In genomic region chr16:58116046-58116445, GRCh38 we compare ENCODE assay signal across 22 cellular contexts. TPM values are rescaled to one million over a fixed set of nuclear protein-coding genes. Genes with fewer than 3 reads are reported as not detected.
DNase-seq lines count a peak whose midpoint lies in the region; ATAC-seq and TF ChIP-seq lines count a peak whose summit lies in the region.
"Had no signal": no experiment of that assay in that cellular context is flagged by ENCODE, and none has a peak within 500 bp of the region (broad histone marks: within the 10 kb centered on the region; RNA-seq: fewer than 3 reads in every experiment).

No MANE protein-coding gene starts in this region.

- H3K36me3 ChIP-seq in heart right ventricle: peaks cover 0 to 48% (median 40%) of the 10 kb centered on the region in 9 donors
- H3K36me3 ChIP-seq in right atrium auricular region: peaks cover 36% of the 10 kb centered on the region
- peaks cover 52% of the 10 kb centered on the region for H3K36me3 ChIP-seq in lower lobe of right lung
- peaks cover 0 to 27% (median 7%) of the 10 kb centered on the region in 4 donors for H3K36me3 ChIP-seq in transverse colon

- H3K9me3 Mint-ChIP-seq in endothelial cell (ENCODE audit: unreplicated experiment): no peaks in the 10 kb centered on the region
- H3K9me3 Mint-ChIP-seq: CD4-positive, alpha-beta T cell had no signal

- TF ChIP-seq POLR2A in transverse colon (IDR thresholded peaks at IDR 0.05): no peak

- no peaks in the 10 kb centered on the region for H3K27me3 ChIP-seq in heart right ventricle
- no peaks in the 10 kb centered on the region for H3K27me3 ChIP-seq in right atrium auricular region
- no peaks in the 10 kb centered on the region for H3K27me3 ChIP-seq in lower lobe of right lung (ENCODE audit: low read depth)
- H3K27me3 ChIP-seq in transverse colon: no peaks in the 10 kb centered on the region
- H3K27me3 ChIP-seq: BE2C had no signal

- 46 to 49% methylated on average over 6 of the region's 6 CpGs for WGBS in heart right ventricle, 2 donors
- WGBS in transverse colon (ENCODE audit: low coverage in 1 of 2), 2 donors: 60 to 63% methylated on average over 2 to 6 of the region's 6 CpGs

- H3K27me3 Mint-ChIP-seq in endothelial cell (ENCODE audit: unreplicated experiment): peaks cover 7% of the 10 kb centered on the region
- H3K27me3 Mint-ChIP-seq: CD4-positive, alpha-beta T cell had no signal

- peak overlapping the region in 8 of 10 donors; percentile 33 to 87 (median 68) for H3K27ac ChIP-seq in heart right ventricle
- no peak overlapping the region for H3K27ac ChIP-seq in right atrium auricular region
- peak overlapping the region; percentile 51 for H3K27ac ChIP-seq in lower lobe of right lung
- H3K27ac ChIP-seq in transverse colon: peak overlapping the region; percentile 11 to 42 (median 24)

- in situ Hi-C loops in transverse colon (cut with MboI; ENCODE audit: low pct_ligation_motif_present in 1 of 4, low pct_unique_long_range_greater_than_20kb in 1 of 4, low sequenced_read_pairs in 3 of 4): loop anchor here in 1 of 4 donors (25.0 kb wide), 1 partner anchor 204 kb away; no protein-coding TSS in a partner anchor

- peak overlapping the region; percentile 87 for H3K27ac Mint-ChIP-seq in endothelial cell (ENCODE audit: unreplicated experiment)
- H3K27ac Mint-ChIP-seq: CD4-positive, alpha-beta T cell had no signal

- ATAC-seq in heart right ventricle (no peak), lower lobe of right lung (no peak)

- intact Hi-C loops in heart right ventricle (cut with DNase I): loop anchor here in 1 of 10 donors (5.0 kb wide), 1 partner anchor 34 kb away; no protein-coding TSS in a partner anchor
- intact Hi-C loops in lower lobe of right lung (cut with DNase I): no loop called here
- intact Hi-C loops in transverse colon (cut with DNase I; ENCODE audit: low total_unique reads): no loop called here

- H3K4me1 ChIP-seq in heart right ventricle (peaks cover 9 to 75% (median 48%) of the 10 kb centered on the region in 9 donors), right atrium auricular region (peaks cover 0 to 71% of the 10 kb centered on the region in 2 donors), lower lobe of right lung (peaks cover 24% of the 10 kb centered on the region), transverse colon (peaks cover 22 to 35% (median 29%) of the 10 kb centered on the region in 4 donors)

- TF ChIP-seq CTCF in heart right ventricle (IDR thresholded peaks at IDR 0.05) (no peak), right atrium auricular region (IDR thresholded peaks at IDR 0.05) (no peak), endothelial cell (IDR thresholded peaks at IDR 0.05; ENCODE audit: unreplicated experiment) (no peak), lower lobe of right lung (IDR thresholded peaks at IDR 0.05) (no peak), transverse colon (IDR thresholded peaks at IDR 0.05) (no peak)

- H3K36me3 Mint-ChIP-seq in endothelial cell (ENCODE audit: low read depth, unreplicated experiment): peaks cover 38% of the 10 kb centered on the region

- peak overlapping the region; percentile 4 for H3K4me3 Mint-ChIP-seq in endothelial cell (ENCODE audit: unreplicated experiment)
- H3K4me3 Mint-ChIP-seq: CD4-positive, alpha-beta T cell had no signal

- TF ChIP-seq EP300 in transverse colon (IDR thresholded peaks at IDR 0.05; ENCODE audit: low read depth): no peak

- DNase-seq in heart right ventricle (no peak), right atrium auricular region (ENCODE audit: low spot score) (no peak), endothelial cell (ENCODE audit: low spot score) (no peak), lower lobe of right lung (no peak), transverse colon (no peak), NCI-H345 (lab: John Stamatoyannopoulos, UW) (no peak), NOMO-1 (lab: John Stamatoyannopoulos, UW; ENCODE audit: unreplicated experiment in 2 of 2) (no peak)
- DNase-seq in NK-92 treated with Interleukin-12 subunit alpha and Interleukin-12 subunit beta, amount 100 ng/mL, for 24 hours (lab: John Stamatoyannopoulos, UW): no peak
- DNase-seq: CD4-positive, alpha-beta T cell; DMS153; GDM1; H7; MM.1S; NCI-H1092; NCI-H146; NCI-H2081; NCI-H510A; NCI-H748 treated with DMSO at 0.1 percent for 48 hours; OCI-M1; SHP77 treated with DMSO at 0.1 percent for 48 hours had no signal

- H3K4me1 Mint-ChIP-seq in endothelial cell (ENCODE audit: unreplicated experiment): peaks cover 48% of the 10 kb centered on the region

- H3K9me3 ChIP-seq in heart right ventricle: no peaks in the 10 kb centered on the region
- no peaks in the 10 kb centered on the region for H3K9me3 ChIP-seq in right atrium auricular region
- no peaks in the 10 kb centered on the region for H3K9me3 ChIP-seq in lower lobe of right lung
- H3K9me3 ChIP-seq in transverse colon: no peaks in the 10 kb centered on the region
- H3K9me3 ChIP-seq: BE2C, Caco-2 had no signal

- no peak overlapping the region for H3K4me3 ChIP-seq in heart right ventricle
- no peak overlapping the region for H3K4me3 ChIP-seq in right atrium auricular region
- H3K4me3 ChIP-seq in lower lobe of right lung: no peak overlapping the region
- no peak overlapping the region for H3K4me3 ChIP-seq in transverse colon

RNA-seq across cellular contexts. Expression of gene CFAP20, which starts 13.1 kb away (rescaled TPM):
- total RNA-seq in heart right ventricle: 10 to 100 TPM; 27.8 to 41.8 (median 34.7) TPM
- polyA plus RNA-seq in heart right ventricle: 10 to 100 TPM; 17.9 to 43.5 TPM
- total RNA-seq in right atrium auricular region: 10 to 100 TPM; 36.9 to 64.2 TPM
- total RNA-seq in endothelial cell (ENCODE audit: unreplicated experiment): 89.7 TPM
- 21.7 TPM for total RNA-seq in lower lobe of right lung
- 10 to 100 TPM in 3 of 4 donors, 1 to 10 TPM in 1; 6.6 to 26.5 (median 21.4) TPM for total RNA-seq in transverse colon

Comparison
In these comparisons a context has a peak if more than half of its experiments do, and no peak if none do; other contexts are left out.
1. H3K27ac ChIP-seq: peak in heart right ventricle (8 of 10), lower lobe of right lung (single experiment) and transverse colon (4 of 4); none in right atrium auricular region (0 of 2).